8 cellular contexts compared by ENCODE assay signal in the genomic region with DNA sequence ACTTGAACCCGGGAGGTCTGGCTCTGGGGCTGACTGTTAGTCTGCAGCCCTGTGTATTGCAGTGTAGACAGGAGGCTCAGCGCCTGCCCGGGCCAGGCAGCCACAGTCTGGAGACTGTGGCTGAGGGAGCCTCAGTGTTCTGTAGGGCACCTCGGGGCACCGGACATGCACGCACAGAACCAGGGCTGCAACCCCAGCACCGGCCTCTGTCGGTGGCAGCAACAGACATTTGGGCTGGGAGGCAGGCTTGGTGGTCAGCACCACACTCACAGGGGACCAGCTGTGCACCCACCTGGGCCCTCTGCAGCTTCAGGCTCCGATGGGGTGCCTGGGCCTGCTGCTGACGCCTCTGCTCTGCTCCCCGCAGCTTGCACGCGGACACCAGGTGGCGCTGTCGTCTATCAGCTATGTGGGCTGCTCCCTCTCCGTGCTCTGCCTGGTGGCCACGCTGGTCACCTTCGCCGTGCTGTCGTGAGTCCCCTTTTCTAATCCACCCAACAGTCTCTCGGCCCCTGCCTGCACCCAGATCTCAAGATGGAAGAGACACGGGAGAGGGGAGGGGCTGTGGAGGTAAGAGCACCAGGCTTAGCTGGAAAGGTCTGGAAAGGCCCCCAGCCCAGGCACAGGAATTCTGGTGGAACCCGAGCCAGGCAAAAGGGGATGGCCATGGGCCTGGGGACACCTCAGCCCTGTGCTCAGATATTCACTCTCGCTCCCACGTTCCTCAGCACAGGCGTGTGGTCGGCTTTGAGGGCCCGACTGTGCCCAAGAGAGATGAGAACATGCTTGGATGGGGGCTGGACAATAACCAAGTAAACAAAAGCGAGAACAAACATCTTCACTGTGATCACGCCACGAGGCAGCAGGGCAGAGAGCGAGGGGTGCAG.
DNase-seq lines count a peak whose midpoint lies in the region; ATAC-seq and TF ChIP-seq lines count a peak whose summit lies in the region.

No MANE protein-coding gene starts in this region.

- no peaks in the 10 kb centered on the region for H3K4me1 ChIP-seq in OCI-LY1 (ENCODE audit: insufficient read depth, low read length, severe bottlenecking)
- H3K4me1 ChIP-seq in esophagus squamous epithelium = peaks cover 3 to 19% (median 7%) of the 10 kb centered on the region in 3 donors

- H3K9ac ChIP-seq in OCI-LY1 (ENCODE audit: low read length) = no peak overlapping the region

- peaks cover 0 to 2% of the 10 kb centered on the region in 2 donors for H3K27me3 Mint-ChIP-seq in natural killer cell treated with Interleukin-12 subunit alpha and Interleukin-12 subunit beta and Interleukin-15 and Interleukin-18, amount 100 ng/mL, for 72 hours

- H3K36me3 Mint-ChIP-seq in natural killer cell treated with Interleukin-12 subunit alpha and Interleukin-12 subunit beta and Interleukin-15 and Interleukin-18, amount 100 ng/mL, for 72 hours = no peaks in the 10 kb centered on the region

- H3K4me1 Mint-ChIP-seq in natural killer cell treated with Interleukin-12 subunit alpha and Interleukin-12 subunit beta and Interleukin-15 and Interleukin-18, amount 100 ng/mL, for 72 hours (ENCODE audit: low read depth in 2 of 2) = peaks cover 7 to 10% of the 10 kb centered on the region in 2 donors

- no peaks in the 10 kb centered on the region for H4K20me1 ChIP-seq in OCI-LY1 (ENCODE audit: insufficient read depth, low read length)

- no peaks in the 10 kb centered on the region for H3K79me2 ChIP-seq in OCI-LY1 (ENCODE audit: insufficient read depth, low read length)

- no peaks in the 10 kb centered on the region; the same call in 1 of the 2 replicates for H3K27me3 ChIP-seq in OCI-LY1 (ENCODE audit: insufficient read depth, low read length)
- H3K27me3 ChIP-seq in esophagus squamous epithelium = peaks cover 0 to 21% (median 0%) of the 10 kb centered on the region in 4 donors

- H3K27ac ChIP-seq in C4-2B (no peak overlapping the region), OCI-LY1 (ENCODE audit: low read depth, low read length, poor library complexity, severe bottlenecking) (no peak overlapping the region), esophagus squamous epithelium (peak overlapping the region in 2 of 4 donors; percentile 9 to 17)

- intact Hi-C loops in esophagus squamous epithelium (cut with DNase I) = loop anchor here (10.0 kb wide), 1 partner anchor 720 kb away; a partner anchor contains a TSS

- H2AFZ ChIP-seq in OCI-LY1 (ENCODE audit: low read length) = no peak overlapping the region

- no peak for TF ChIP-seq POLR2A in esophagus squamous epithelium (IDR thresholded peaks at IDR 0.05)

- no peak overlapping the region for H3K4me2 ChIP-seq in OCI-LY1 (ENCODE audit: low read length)

- DNase-seq in activated T-cell treated with anti-CD3 and anti-CD28 coated beads for 48 hours (ENCODE audit: low read depth) (peak; percentile 81), esophagus squamous epithelium (lab: John Stamatoyannopoulos, UW) (no peak)
- peak; percentile 79 for DNase-seq in natural killer cell treated with Interleukin-12 subunit alpha and Interleukin-12 subunit beta and Interleukin-15 and Interleukin-18, amount 100 ng/mL, for 72 hours (ENCODE audit: low spot score)
- DNase-seq in stimulated activated naive CD8-positive, alpha-beta T cell treated with anti-CD3 and anti-CD28 coated beads, Interleukin-15, Interleukin-2, amounts not matched to agents 100 U/mL and 50 U/mL, for 24 hours = peak; percentile 93

- no peak overlapping the region for H3K4me3 Mint-ChIP-seq in natural killer cell treated with Interleukin-12 subunit alpha and Interleukin-12 subunit beta and Interleukin-15 and Interleukin-18, amount 100 ng/mL, for 72 hours

- no peaks in the 10 kb centered on the region for H3K36me3 ChIP-seq in OCI-LY1 (ENCODE audit: insufficient read depth, low read length)
- H3K36me3 ChIP-seq in esophagus squamous epithelium = no peaks in the 10 kb centered on the region

- TF ChIP-seq CTCF in C4-2B (conservative IDR thresholded peaks at IDR 0.05) = peak; percentile 91
- peak; percentile 84 for TF ChIP-seq CTCF in OCI-LY1 (IDR thresholded peaks at IDR 0.05; ENCODE audit: low read length)
- TF ChIP-seq CTCF in esophagus squamous epithelium (IDR thresholded peaks at IDR 0.05) = peak; percentile 72 to 92 (median 88)

- 36 to 47% methylated on average over 4 to 7 of the region's 32 CpGs for WGBS in esophagus squamous epithelium, 2 donors

- H3K4me3 ChIP-seq in OCI-LY1 (ENCODE audit: low read depth, low read length, poor library complexity, severe bottlenecking) (no peak overlapping the region), esophagus squamous epithelium (no peak overlapping the region)

- no peaks in the 10 kb centered on the region for H3F3A ChIP-seq in OCI-LY1 (ENCODE audit: insufficient read depth, low read length)

- no peaks in the 10 kb centered on the region for H3K9me3 Mint-ChIP-seq in natural killer cell treated with Interleukin-12 subunit alpha and Interleukin-12 subunit beta and Interleukin-15 and Interleukin-18, amount 100 ng/mL, for 72 hours

- H3K9me3 ChIP-seq in OCI-LY1 (ENCODE audit: low read length) (no peaks in the 10 kb centered on the region), esophagus squamous epithelium (no peaks in the 10 kb centered on the region)

- no peak overlapping the region for H3K27ac Mint-ChIP-seq in natural killer cell treated with Interleukin-12 subunit alpha and Interleukin-12 subunit beta and Interleukin-15 and Interleukin-18, amount 100 ng/mL, for 72 hours

- peak; percentile 71 for ATAC-seq in GM19351 (IDR thresholded peaks at IDR 0.05; ENCODE audit: unreplicated experiment)
- peak; percentile 36 for ATAC-seq in HG03469 (IDR thresholded peaks at IDR 0.05; ENCODE audit: unreplicated experiment)
- ATAC-seq in natural killer cell treated with Interleukin-12 subunit alpha and Interleukin-12 subunit beta and Interleukin-15 and Interleukin-18, amount 100 ng/mL, for 72 hours = peak; percentile 73 to 79
- ATAC-seq in stimulated activated naive CD8-positive, alpha-beta T cell treated with anti-CD3 and anti-CD28 coated beads, Interleukin-15, Interleukin-2, amounts not matched to agents 100 U/mL and 50 U/mL, for 24 hours = peak; percentile 80

- no peaks in the 10 kb centered on the region for H3K9me2 ChIP-seq in OCI-LY1 (ENCODE audit: low read depth, low read length)
